17 cellular contexts compared by ENCODE assay signal in the genomic region with DNA sequence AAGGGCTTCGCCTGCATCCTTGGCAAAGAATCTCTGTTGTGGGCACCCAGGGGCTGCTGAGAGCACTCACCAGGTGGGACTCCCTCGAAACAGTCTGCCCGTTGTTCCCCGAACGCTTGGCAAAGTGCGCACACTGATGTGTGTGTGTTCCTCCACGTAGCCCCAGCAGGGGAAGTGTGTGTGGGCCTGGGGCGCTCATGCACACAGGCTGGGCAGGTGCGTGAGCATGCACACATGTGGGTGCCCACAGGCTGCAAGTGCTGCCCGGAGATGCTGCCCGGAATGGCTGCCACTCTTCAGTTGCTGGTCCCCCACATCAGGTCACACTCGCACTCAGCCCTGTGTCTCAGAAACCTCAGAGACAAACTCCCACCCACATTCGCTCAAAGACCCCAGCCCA.
DNase-seq lines count a peak whose midpoint lies in the region; ATAC-seq, FAIRE-seq and TF ChIP-seq lines count a peak whose summit lies in the region.
"Had no signal": no experiment of that assay in that cellular context is flagged by ENCODE, and none has a peak within 500 bp of the region (broad histone marks: within the 10 kb centered on the region; RNA-seq: fewer than 3 reads in every experiment).

No MANE protein-coding gene starts in this region.

- intact Hi-C loops in kidney (cut with DNase I) = no loop called here

- peak overlapping the region; percentile 52 for H3K4me2 ChIP-seq in OCI-LY1 (ENCODE audit: low read length)
- H3K4me2 ChIP-seq in H9 (ENCODE audit: insufficient read depth, insufficient read length, low read length) = no peak overlapping the region
- H3K4me2 ChIP-seq: A549 had no signal

- no peak overlapping the region for H2BK20ac ChIP-seq in H9 (ENCODE audit: low read depth, low read length, poor library complexity, severe bottlenecking)

- H4K20me1 ChIP-seq in OCI-LY1 (ENCODE audit: insufficient read depth, low read length) (no peaks in the 10 kb centered on the region), H9 (ENCODE audit: control insufficient read depth, insufficient read depth, insufficient read length) (no peaks in the 10 kb centered on the region)

- no peaks in the 10 kb centered on the region for H3K9me3 Mint-ChIP-seq in stimulated activated effector memory CD8-positive, alpha-beta T cell treated with anti-CD3 and anti-CD28 coated beads, Interleukin-12 subunit alpha, Interleukin-12 subunit beta, amount 100 ng/mL, for 72 hours
- no peaks in the 10 kb centered on the region for H3K9me3 Mint-ChIP-seq in H9
- H3K9me3 Mint-ChIP-seq: CD4-positive, CD25-positive, alpha-beta regulatory T cell; HFFc6 had no signal

- H2BK15ac ChIP-seq in H9 (ENCODE audit: low read depth, low read length) = no peak overlapping the region

- H3K9me3 ChIP-seq in OCI-LY1 (ENCODE audit: low read length) (no peaks in the 10 kb centered on the region), kidney (ENCODE audit: control insufficient read depth in 1 of 2, low read length in 2 of 2) (no peaks in the 10 kb centered on the region), H9 (ENCODE audit: control insufficient read depth, low read depth, low read length) (no peaks in the 10 kb centered on the region)
- H3K9me3 ChIP-seq: A549 had no signal

- no peak overlapping the region for H3K14ac ChIP-seq in H9 (ENCODE audit: insufficient read depth, low read length)

- no peak for FAIRE-seq in kidney (lab: Jason Lieb, UNC)
- FAIRE-seq: A549, G401.6, GM12892, H1, HepG2 had no signal

- no peak overlapping the region for H3K56ac ChIP-seq in H9 (ENCODE audit: insufficient read length, low read depth, low read length)

- no peak overlapping the region for H4K8ac ChIP-seq in H9 (replicated peaks; ENCODE audit: insufficient read length, low read depth, low read length)

- H3K9ac ChIP-seq in OCI-LY1 (ENCODE audit: low read length) (peak overlapping the region; percentile 51), kidney (ENCODE audit: low read length in 2 of 2) (no peak overlapping the region), H9 (ENCODE audit: extremely low read depth, insufficient read length, low read length) (no peak overlapping the region)

- no peak overlapping the region for H4K91ac ChIP-seq in H9 (ENCODE audit: insufficient read length, low read depth, low read length)

- H2BK5ac ChIP-seq in H9 (ENCODE audit: insufficient read length, low read length) = no peak overlapping the region

- H3K23ac ChIP-seq in H9 (ENCODE audit: insufficient read length, low read depth, low read length) = no peak overlapping the region

- H3K79me2 ChIP-seq in OCI-LY1 (ENCODE audit: insufficient read depth, low read length) (no peaks in the 10 kb centered on the region), H9 (ENCODE audit: insufficient read depth, low read length) (no peaks in the 10 kb centered on the region)

- WGBS in H9 (ENCODE audit: extremely low coverage, insufficient read length, low lambda C conversion rate) = no CpG with 5 or more reads among the region's 13 CpGs

- no peak overlapping the region for H3K4me3 Mint-ChIP-seq in stimulated activated effector memory CD8-positive, alpha-beta T cell treated with anti-CD3 and anti-CD28 coated beads, Interleukin-12 subunit alpha, Interleukin-12 subunit beta, amount 100 ng/mL, for 72 hours
- no peak overlapping the region for H3K4me3 Mint-ChIP-seq in H9
- H3K4me3 Mint-ChIP-seq: CD4-positive, CD25-positive, alpha-beta regulatory T cell; HFFc6 had no signal

- peak overlapping the region; percentile 48 for H3K27ac Mint-ChIP-seq in stimulated activated effector memory CD8-positive, alpha-beta T cell treated with anti-CD3 and anti-CD28 coated beads, Interleukin-12 subunit alpha, Interleukin-12 subunit beta, amount 100 ng/mL, for 72 hours
- no peak overlapping the region for H3K27ac Mint-ChIP-seq in H9
- H3K27ac Mint-ChIP-seq: CD4-positive, CD25-positive, alpha-beta regulatory T cell; HFFc6 had no signal

- H3K27ac ChIP-seq in OCI-LY1 (ENCODE audit: low read depth, low read length, poor library complexity, severe bottlenecking) = peak overlapping the region; percentile 99
- no peak overlapping the region for H3K27ac ChIP-seq in kidney (ENCODE audit: low read depth in 2 of 2, low read length in 2 of 2)
- no peak overlapping the region for H3K27ac ChIP-seq in H9 (ENCODE audit: insufficient read length, low read depth, low read length)

- no peak overlapping the region for H4K5ac ChIP-seq in H9 (ENCODE audit: insufficient read length, low read depth, low read length)

- H3K9me2 ChIP-seq in OCI-LY1 (ENCODE audit: low read depth, low read length) = no peaks in the 10 kb centered on the region

- no peak overlapping the region for H2BK12ac ChIP-seq in H9 (ENCODE audit: insufficient read length, low read depth, low read length)

- no peak overlapping the region for H3K4ac ChIP-seq in H9 (ENCODE audit: low read depth, low read length)

- ATAC-seq in stimulated activated effector memory CD8-positive, alpha-beta T cell treated with anti-CD3 and anti-CD28 coated beads, Interleukin-12 subunit alpha, Interleukin-12 subunit beta, amount 100 ng/mL, for 72 hours = no peak
- no peak for ATAC-seq in HG03439 (IDR thresholded peaks at IDR 0.05; ENCODE audit: unreplicated experiment)
- ATAC-seq: A549, HepG2 had no signal

- H3K27me3 ChIP-seq in OCI-LY1 (ENCODE audit: insufficient read depth, low read length) (no peaks in the 10 kb centered on the region), H9 (ENCODE audit: insufficient read depth, low read length) (no peaks in the 10 kb centered on the region)

- H3K36me3 ChIP-seq in OCI-LY1 (ENCODE audit: insufficient read depth, low read length) (no peaks in the 10 kb centered on the region), kidney (ENCODE audit: control insufficient read depth in 1 of 2, insufficient read depth in 2 of 2, low read length in 2 of 2) (no peaks in the 10 kb centered on the region)

- peaks cover 3% of the 10 kb centered on the region for H3K27me3 Mint-ChIP-seq in H9 (ENCODE audit: low read depth)
- H3K27me3 Mint-ChIP-seq: CD4-positive, CD25-positive, alpha-beta regulatory T cell had no signal

- no peak overlapping the region for H2AFZ ChIP-seq in OCI-LY1 (ENCODE audit: low read length)
- H2AFZ ChIP-seq in H9 (ENCODE audit: low read length) = no peak overlapping the region

- no peaks in the 10 kb centered on the region for H3K79me1 ChIP-seq in H9 (ENCODE audit: insufficient read depth, low read depth, low read length, poor library complexity, severe bottlenecking)

- no peak overlapping the region for H3T11ph ChIP-seq in H9 (ENCODE audit: low read length)

- no peaks in the 10 kb centered on the region for H3K36me3 Mint-ChIP-seq in stimulated activated effector memory CD8-positive, alpha-beta T cell treated with anti-CD3 and anti-CD28 coated beads, Interleukin-12 subunit alpha, Interleukin-12 subunit beta, amount 100 ng/mL, for 72 hours
- no peaks in the 10 kb centered on the region; a peak in 1 of 7 replicates for H3K36me3 Mint-ChIP-seq in H9 (ENCODE audit: insufficient read depth in 1 of 3, low read depth in 3 of 3)
- H3K36me3 Mint-ChIP-seq: CD4-positive, CD25-positive, alpha-beta regulatory T cell had no signal

- H2BK120ac ChIP-seq in H9 (ENCODE audit: low read depth, low read length, poor library complexity, severe bottlenecking) = no peak overlapping the region

- no peak overlapping the region for H3K18ac ChIP-seq in H9 (ENCODE audit: insufficient read length, low read depth, low read length)

- H3K23me2 ChIP-seq in H9 (ENCODE audit: insufficient read length, low read depth, low read length, poor library complexity, severe bottlenecking) = peaks cover 4% of the 10 kb centered on the region

- H3K4me1 ChIP-seq in OCI-LY1 (ENCODE audit: insufficient read depth, low read length, severe bottlenecking) (peaks cover 82% of the 10 kb centered on the region), kidney (ENCODE audit: control insufficient read depth in 1 of 2, insufficient read depth in 1 of 2, low read depth in 1 of 2, low read length in 2 of 2) (no peaks in the 10 kb centered on the region), H9 (ENCODE audit: insufficient read depth, low read length) (no peaks in the 10 kb centered on the region)
- H3K4me1 ChIP-seq: A549 had no signal

- H3K4me1 Mint-ChIP-seq in stimulated activated effector memory CD8-positive, alpha-beta T cell treated with anti-CD3 and anti-CD28 coated beads, Interleukin-12 subunit alpha, Interleukin-12 subunit beta, amount 100 ng/mL, for 72 hours = peaks cover 7% of the 10 kb centered on the region
- H3K4me1 Mint-ChIP-seq in H9 = peaks cover 8 to 41% of the 10 kb centered on the region in 2 experiments

- peak overlapping the region; percentile 33 for H3K4me3 ChIP-seq in OCI-LY1 (ENCODE audit: low read depth, low read length, poor library complexity, severe bottlenecking)
- H3K4me3 ChIP-seq in kidney (ENCODE audit: low read length in 2 of 2) = no peak overlapping the region
- H3K4me3 ChIP-seq: A549 had no signal

- DNase-seq in kidney (peak; percentile 58), HuH-7.5 (ENCODE audit: low spot score) (no peak), superior temporal gyrus (ENCODE audit: extremely low spot score) (no peak), H9 (no peak)
- DNase-seq in stimulated activated effector memory CD8-positive, alpha-beta T cell treated with anti-CD3 and anti-CD28 coated beads, Interleukin-12 subunit alpha, Interleukin-12 subunit beta, amount 100 ng/mL, for 72 hours (ENCODE audit: low spot score in 2 of 2) = no peak
- DNase-seq: CD4-positive, CD25-positive, alpha-beta regulatory T cell; DMS79; EL; HCEC 1CT; HFFc6 had no signal

- H3F3A ChIP-seq in OCI-LY1 (ENCODE audit: insufficient read depth, low read length) = no peaks in the 10 kb centered on the region

- no peak overlapping the region for H2AK5ac ChIP-seq in H9 (ENCODE audit: insufficient read length, low read length)

- TF ChIP-seq CTCF in OCI-LY1 (IDR thresholded peaks at IDR 0.05; ENCODE audit: low read length) (no peak), kidney (IDR thresholded peaks at IDR 0.05; ENCODE audit: borderline replicate concordance, extremely low read depth, insufficient read depth) (no peak), H9 (conservative IDR thresholded peaks at IDR 0.05) (no peak)
